ENCODE assay signal across 22 cellular contexts in genomic region chr13:84962141-84962750, GRCh38.
"Had no signal": no experiment of that assay in that cellular context is flagged by ENCODE, and none has a peak within 500 bp of the region (broad histone marks: within the 10 kb centered on the region; RNA-seq: fewer than 3 reads in every experiment).

No MANE protein-coding gene starts in this region.

- H3K9me3 ChIP-seq: breast epithelium, tibial artery, uterus had no signal

- ATAC-seq: natural killer cell; stimulated activated naive CD8-positive, alpha-beta T cell treated with anti-CD3 and anti-CD28 coated beads, Interleukin-15, Interleukin-2, amounts not matched to agents 100 U/mL and 50 U/mL, for 24 hours had no signal

- H3K36me3 ChIP-seq: breast epithelium, left ventricle myocardium inferior, tibial artery, uterus had no signal

- H3K4me3 ChIP-seq: breast epithelium, left ventricle myocardium inferior, tibial artery, uterus had no signal

- H3K4me1 ChIP-seq: breast epithelium, left ventricle myocardium inferior, tibial artery, uterus had no signal

- DNase-seq: activated CD4-positive, alpha-beta T cell treated with anti-CD3 and anti-CD28 coated beads for 1 hour; activated CD8-positive, alpha-beta memory T cell treated with anti-CD3 and anti-CD28 coated beads for 24 hours; activated CD8-positive, alpha-beta memory T cell treated with anti-CD3 and anti-CD28 coated beads, Interleukin-2, amount 50 U/mL, for 48 hours; activated effector memory CD4-positive, alpha-beta T cell treated with anti-CD3 and anti-CD28 coated beads, Interleukin-2, amount 50 U/mL, for 16 hours; activated T-cell treated with anti-CD3 and anti-CD28 coated beads, Interleukin-2, amount 50 U/mL, for 48 hours; cortex of kidney; erythroblast; foreskin melanocyte; head of caudate nucleus; left ventricle myocardium inferior; natural killer cell; nucleus accumbens; retina; stimulated activated CD4-positive, alpha-beta T cell treated with anti-CD3 and anti-CD28 coated beads, Interleukin-12 subunit alpha, Interleukin-12 subunit beta, amount 100 ng/mL, for 4 hours; stimulated activated CD4-positive, alpha-beta T cell treated with anti-CD3 and anti-CD28 coated beads, Interleukin-1b, Interleukin-23, amount 100 ng/mL, for 48 hours; stimulated activated CD8-positive, alpha-beta memory T cell treated with anti-CD3 and anti-CD28 coated beads, Interleukin-4, amount 100 ng/mL, for 48 hours; stimulated activated naive CD8-positive, alpha-beta T cell treated with anti-CD3 and anti-CD28 coated beads, Interleukin-15, Interleukin-2, amounts not matched to agents 100 U/mL and 50 U/mL, for 24 hours; substantia nigra; T1000; tibial artery; uterus had no signal

- H3K27me3 ChIP-seq: breast epithelium, tibial artery, uterus had no signal

- H3K27ac ChIP-seq: breast epithelium, left ventricle myocardium inferior, tibial artery, uterus had no signal
